Comparison of ENCODE assay signal across 40 cellular contexts in genomic region chr1:200266871-200267270, GRCh38.
"Had no signal": no experiment of that assay in that cellular context is flagged by ENCODE, and none has a peak within 500 bp of the region (broad histone marks: within the 10 kb centered on the region; RNA-seq: fewer than 3 reads in every experiment).

No MANE protein-coding gene starts in this region.

- FAIRE-seq: astrocyte, bronchial epithelial cell had no signal

- H3K4me3 ChIP-seq: adrenal gland, ascending aorta, body of pancreas, breast epithelium, cardiac muscle cell had no signal

- H3K9me3 ChIP-seq: adrenal gland, ascending aorta, body of pancreas, breast epithelium had no signal

- H3K36me3 Mint-ChIP-seq: activated naive CD4-positive, alpha-beta T cell treated with anti-CD3 and anti-CD28 coated beads, Interleukin-2, amount 10 ng/mL, durations not matched to agents 7 days and 5 days; activated naive CD4-positive, alpha-beta T cell treated with anti-CD3 and anti-CD28 coated beads, Interleukin-2, amount 50 U/mL, for 24 hours; activated naive CD4-positive, alpha-beta T cell treated with anti-CD3 and anti-CD28 coated beads, Interleukin-2, amount 50 U/mL, for 72 hours; activated naive CD8-positive, alpha-beta T cell; activated naive CD8-positive, alpha-beta T cell treated with anti-CD3 and anti-CD28 coated beads for 36 hours; activated naive CD8-positive, alpha-beta T cell treated with anti-CD3 and anti-CD28 coated beads, Interleukin-2, amount 10 ng/mL, durations not matched to agents 7 days and 5 days; brain had no signal

- H3K4me3 Mint-ChIP-seq: activated naive CD4-positive, alpha-beta T cell treated with anti-CD3 and anti-CD28 coated beads for 36 hours; activated naive CD4-positive, alpha-beta T cell treated with anti-CD3 and anti-CD28 coated beads, Interleukin-2, amount 10 ng/mL, durations not matched to agents 7 days and 5 days; activated naive CD4-positive, alpha-beta T cell treated with anti-CD3 and anti-CD28 coated beads, Interleukin-2, amount 50 U/mL, for 24 hours; activated naive CD8-positive, alpha-beta T cell; activated naive CD8-positive, alpha-beta T cell treated with anti-CD3 and anti-CD28 coated beads for 36 hours; activated naive CD8-positive, alpha-beta T cell treated with anti-CD3 and anti-CD28 coated beads, Interleukin-2, amount 10 ng/mL, durations not matched to agents 7 days and 5 days; activated naive CD8-positive, alpha-beta T cell treated with anti-CD3 and anti-CD28 coated beads, Interleukin-2, amount 50 U/mL, for 24 hours; activated T-cell treated with anti-CD3 and anti-CD28 coated beads, Interleukin-2, amount 50 U/mL, for 24 hours; activated T-cell treated with anti-CD3 and anti-CD28 coated beads, Interleukin-2, amount 50 U/mL, for 4 hours; activated T-cell treated with anti-CD3 and anti-CD28 coated beads, Interleukin-2, amount 50 U/mL, for 72 hours; activated T-helper 1 cell treated with anti-CD3 and anti-CD28 coated beads, Interleukin-12 subunit alpha, Interleukin-12 subunit beta, Interleukin-2, Interleukin-4 antibody, amounts not matched to agents 30 ng/mL and 10 ng/mL and 1 ng/mL, durations not matched to agents 14 hours and 24 hours and 36 hours; activated T-helper 17 cell treated with anti-CD3 and anti-CD28 coated beads, Interleukin-2, amount 50 U/mL, for 72 hours; brain; central memory CD8-positive, alpha-beta T cell had no signal

- DNase-seq: activated effector memory CD4-positive, alpha-beta T cell treated with anti-CD3 and anti-CD28 coated beads, Interleukin-2, amount 50 U/mL, for 16 hours; activated effector memory CD4-positive, alpha-beta T cell treated with Interleukin-2 at 50 U/mL for 16 hours; activated gamma-delta T cell; activated gamma-delta T cell treated with Interleukin-2 at 50 U/mL for 16 hours; activated naive CD4-positive, alpha-beta T cell; activated naive CD4-positive, alpha-beta T cell treated with anti-CD3 and anti-CD28 coated beads for 36 hours; activated naive CD4-positive, alpha-beta T cell treated with anti-CD3 and anti-CD28 coated beads, Interleukin-2, amount 10 ng/mL, durations not matched to agents 7 days and 5 days; activated naive CD4-positive, alpha-beta T cell treated with anti-CD3 and anti-CD28 coated beads, Interleukin-2, amount 50 U/mL, for 16 hours; activated naive CD4-positive, alpha-beta T cell treated with Interleukin-2 at 50 U/mL for 16 hours; activated naive CD8-positive, alpha-beta T cell treated with anti-CD3 and anti-CD28 coated beads for 36 hours; activated naive CD8-positive, alpha-beta T cell treated with anti-CD3 and anti-CD28 coated beads, Interleukin-2, amount 10 ng/mL, durations not matched to agents 7 days and 5 days; activated naive CD8-positive, alpha-beta T cell treated with anti-CD3 and anti-CD28 coated beads, Interleukin-2, amount 50 U/mL, for 24 hours; activated T-cell treated with anti-CD3 and anti-CD28 coated beads, Interleukin-2, amount 50 U/mL, for 1 hour; activated T-cell treated with anti-CD3 and anti-CD28 coated beads, Interleukin-2, amount 50 U/mL, for 24 hours; activated T-cell treated with anti-CD3 and anti-CD28 coated beads, Interleukin-2, amount 50 U/mL, for 4 hours; activated T-cell treated with anti-CD3 and anti-CD28 coated beads, Interleukin-2, amount 50 U/mL, for 48 hours; activated T-cell treated with anti-CD3 and anti-CD28 coated beads, Interleukin-2, amount 50 U/mL, for 72 hours; adrenal gland; amniotic stem cell; amygdala; anterior cingulate cortex; aorta; body of pancreas; brain microvascular endothelial cell; caudate nucleus; central memory CD4-positive, alpha-beta T cell; cerebellar nuclear complex had no signal

- H3K27ac Mint-ChIP-seq: activated naive CD4-positive, alpha-beta T cell treated with anti-CD3 and anti-CD28 coated beads for 36 hours; activated naive CD4-positive, alpha-beta T cell treated with anti-CD3 and anti-CD28 coated beads, Interleukin-2, amount 10 ng/mL, durations not matched to agents 7 days and 5 days; activated naive CD4-positive, alpha-beta T cell treated with anti-CD3 and anti-CD28 coated beads, Interleukin-2, amount 50 U/mL, for 24 hours; activated naive CD4-positive, alpha-beta T cell treated with anti-CD3 and anti-CD28 coated beads, Interleukin-2, amount 50 U/mL, for 72 hours; activated naive CD8-positive, alpha-beta T cell; activated naive CD8-positive, alpha-beta T cell treated with anti-CD3 and anti-CD28 coated beads for 36 hours; activated naive CD8-positive, alpha-beta T cell treated with anti-CD3 and anti-CD28 coated beads, Interleukin-2, amount 10 ng/mL, durations not matched to agents 7 days and 5 days; activated naive CD8-positive, alpha-beta T cell treated with anti-CD3 and anti-CD28 coated beads, Interleukin-2, amount 50 U/mL, for 24 hours; activated T-cell treated with anti-CD3 and anti-CD28 coated beads, Interleukin-2, amount 50 U/mL, for 24 hours; activated T-cell treated with anti-CD3 and anti-CD28 coated beads, Interleukin-2, amount 50 U/mL, for 72 hours; activated T-helper 1 cell treated with anti-CD3 and anti-CD28 coated beads, Interleukin-12 subunit alpha, Interleukin-12 subunit beta, Interleukin-2, Interleukin-4 antibody, amounts not matched to agents 30 ng/mL and 10 ng/mL and 1 ng/mL, durations not matched to agents 14 hours and 24 hours and 36 hours; activated T-helper 17 cell treated with anti-CD3 and anti-CD28 coated beads, Interleukin-2, amount 50 U/mL, for 72 hours; activated T-helper 2 cell treated with anti-CD3 and anti-CD28 coated beads, Interferon-gamma antibody, Interleukin-2, Interleukin-4, amounts not matched to agents 10 μg/mL and 5 μg/mL and 100 μg/mL, durations not matched to agents 14 hours and 24 hours and 36 hours; brain had no signal

- H3K36me3 ChIP-seq: adrenal gland, ascending aorta, brain microvascular endothelial cell, breast epithelium, cardiac muscle cell had no signal

- H3K27me3 Mint-ChIP-seq: activated naive CD4-positive, alpha-beta T cell treated with anti-CD3 and anti-CD28 coated beads, Interleukin-2, amount 50 U/mL, for 24 hours; activated naive CD8-positive, alpha-beta T cell; activated naive CD8-positive, alpha-beta T cell treated with anti-CD3 and anti-CD28 coated beads for 36 hours; activated naive CD8-positive, alpha-beta T cell treated with anti-CD3 and anti-CD28 coated beads, Interleukin-2, amount 50 U/mL, for 24 hours; activated T-cell treated with anti-CD3 and anti-CD28 coated beads, Interleukin-2, amount 50 U/mL, for 24 hours; central memory CD8-positive, alpha-beta T cell had no signal

- ATAC-seq: activated naive CD4-positive, alpha-beta T cell treated with anti-CD3 and anti-CD28 coated beads, Interleukin-2, amount 50 U/mL, for 72 hours; activated naive CD8-positive, alpha-beta T cell treated with anti-CD3 and anti-CD28 coated beads, Interleukin-2, amount 50 U/mL, for 24 hours; activated T-cell treated with anti-CD3 and anti-CD28 coated beads, Interleukin-2, amount 50 U/mL, for 4 hours; activated T-cell treated with anti-CD3 and anti-CD28 coated beads, Interleukin-2, amount 50 U/mL, for 72 hours; activated T-helper 17 cell treated with anti-CD3 and anti-CD28 coated beads, Interleukin-2, amount 50 U/mL, for 72 hours; body of pancreas had no signal

- H3K4me1 Mint-ChIP-seq: activated naive CD4-positive, alpha-beta T cell treated with anti-CD3 and anti-CD28 coated beads, Interleukin-2, amount 10 ng/mL, durations not matched to agents 7 days and 5 days; activated naive CD4-positive, alpha-beta T cell treated with anti-CD3 and anti-CD28 coated beads, Interleukin-2, amount 50 U/mL, for 24 hours; activated T-helper 17 cell treated with anti-CD3 and anti-CD28 coated beads, Interleukin-2, amount 50 U/mL, for 72 hours; brain had no signal

- H3K27me3 ChIP-seq: adrenal gland, ascending aorta, body of pancreas, brain microvascular endothelial cell, breast epithelium had no signal

- H3K4me1 ChIP-seq: adrenal gland, ascending aorta, body of pancreas, breast epithelium had no signal

- H3K9me3 Mint-ChIP-seq: activated naive CD4-positive, alpha-beta T cell treated with anti-CD3 and anti-CD28 coated beads for 36 hours; activated naive CD4-positive, alpha-beta T cell treated with anti-CD3 and anti-CD28 coated beads, Interleukin-2, amount 10 ng/mL, durations not matched to agents 7 days and 5 days; activated naive CD4-positive, alpha-beta T cell treated with anti-CD3 and anti-CD28 coated beads, Interleukin-2, amount 50 U/mL, for 24 hours; activated naive CD4-positive, alpha-beta T cell treated with anti-CD3 and anti-CD28 coated beads, Interleukin-2, amount 50 U/mL, for 72 hours; activated naive CD8-positive, alpha-beta T cell treated with anti-CD3 and anti-CD28 coated beads for 36 hours; activated naive CD8-positive, alpha-beta T cell treated with anti-CD3 and anti-CD28 coated beads, Interleukin-2, amount 10 ng/mL, durations not matched to agents 7 days and 5 days; activated naive CD8-positive, alpha-beta T cell treated with anti-CD3 and anti-CD28 coated beads, Interleukin-2, amount 50 U/mL, for 24 hours; activated T-cell treated with anti-CD3 and anti-CD28 coated beads, Interleukin-2, amount 50 U/mL, for 24 hours; activated T-cell treated with anti-CD3 and anti-CD28 coated beads, Interleukin-2, amount 50 U/mL, for 4 hours; activated T-cell treated with anti-CD3 and anti-CD28 coated beads, Interleukin-2, amount 50 U/mL, for 72 hours; activated T-helper 1 cell treated with anti-CD3 and anti-CD28 coated beads, Interleukin-12 subunit alpha, Interleukin-12 subunit beta, Interleukin-2, Interleukin-4 antibody, amounts not matched to agents 30 ng/mL and 10 ng/mL and 1 ng/mL, durations not matched to agents 14 hours and 24 hours and 36 hours; activated T-helper 17 cell treated with anti-CD3 and anti-CD28 coated beads, Interleukin-2, amount 50 U/mL, for 72 hours; activated T-helper 2 cell treated with anti-CD3 and anti-CD28 coated beads, Interferon-gamma antibody, Interleukin-2, Interleukin-4, amounts not matched to agents 10 μg/mL and 5 μg/mL and 100 μg/mL, durations not matched to agents 14 hours and 24 hours and 36 hours; brain; central memory CD8-positive, alpha-beta T cell had no signal

- H3K27ac ChIP-seq: adrenal gland, ascending aorta, body of pancreas, brain microvascular endothelial cell, breast epithelium, cardiac muscle cell had no signal
